In genomic region chr15:67834593-67835348, GRCh38 we compare ENCODE assay signal across 8 cellular contexts. TPM values are rescaled to one million over a fixed set of nuclear protein-coding genes. Genes with fewer than 3 reads are reported as not detected.
DNase-seq lines count a peak whose midpoint lies in the region; ATAC-seq lines count a peak whose summit lies in the region.

No MANE protein-coding gene starts in this region.

- peaks cover 67% of the 10 kb centered on the region for H3K27me3 Mint-ChIP-seq in activated T-cell treated with anti-CD3 and anti-CD28 coated beads, Interleukin-2, amount 50 U/mL, for 72 hours (ENCODE audit: low read depth)
- H3K27me3 Mint-ChIP-seq in stimulated activated naive CD8-positive, alpha-beta T cell treated with anti-CD3 and anti-CD28 coated beads, Interleukin-15, amount 100 ng/mL, for 72 hours, result peaks cover 86% of the 10 kb centered on the region

- no peak overlapping the region for H3K27ac Mint-ChIP-seq in activated T-cell treated with anti-CD3 and anti-CD28 coated beads, Interleukin-2, amount 50 U/mL, for 72 hours
- H3K27ac Mint-ChIP-seq in stimulated activated naive CD8-positive, alpha-beta T cell treated with anti-CD3 and anti-CD28 coated beads, Interleukin-15, amount 100 ng/mL, for 72 hours, result no peak overlapping the region

- H3K4me3 Mint-ChIP-seq in activated T-cell treated with anti-CD3 and anti-CD28 coated beads, Interleukin-2, amount 50 U/mL, for 72 hours, result peak overlapping the region; percentile 61 to 84
- peak overlapping the region; percentile 73 to 88 for H3K4me3 Mint-ChIP-seq in stimulated activated naive CD8-positive, alpha-beta T cell treated with anti-CD3 and anti-CD28 coated beads, Interleukin-15, amount 100 ng/mL, for 72 hours

- peaks cover 0 to under 1% of the 10 kb centered on the region in 2 donors for H3K36me3 Mint-ChIP-seq in activated T-cell treated with anti-CD3 and anti-CD28 coated beads, Interleukin-2, amount 50 U/mL, for 72 hours (ENCODE audit: insufficient read depth in 2 of 2)

- H3K4me1 Mint-ChIP-seq in activated T-cell treated with anti-CD3 and anti-CD28 coated beads, Interleukin-2, amount 50 U/mL, for 72 hours (ENCODE audit: low read depth), result peaks cover 39% of the 10 kb centered on the region
- peaks cover 72% of the 10 kb centered on the region for H3K4me1 Mint-ChIP-seq in stimulated activated naive CD8-positive, alpha-beta T cell treated with anti-CD3 and anti-CD28 coated beads, Interleukin-15, amount 100 ng/mL, for 72 hours

- peak; percentile 28 for DNase-seq in activated CD4-positive, alpha-beta T cell treated with anti-CD3 and anti-CD28 coated beads for 48 hours
- DNase-seq in activated CD4-positive, alpha-beta T cell treated with anti-CD3 and anti-CD28 coated beads, Interleukin-2, amount 50 U/mL, for 1 hour, result no peak
- DNase-seq in activated T-cell treated with anti-CD3 and anti-CD28 coated beads, Interleukin-2, amount 50 U/mL, for 72 hours, result peak in 1 of 2 donors; percentile 14
- DNase-seq in left kidney (ENCODE audit: low read depth, low spot score), result peak; percentile 67
- DNase-seq in stimulated activated naive CD8-positive, alpha-beta T cell treated with anti-CD3 and anti-CD28 coated beads, Interleukin-15, amount 100 ng/mL, for 72 hours, result peak in 1 of 2 donors; percentile 14
- no peak for DNase-seq in DMS153 (lab: John Stamatoyannopoulos, UW)
- no peak for DNase-seq in kidney glomerular epithelial cell (lab: John Stamatoyannopoulos, UW)
- DNase-seq in superior temporal gyrus (ENCODE audit: extremely low spot score), result no peak

- H3K9me3 Mint-ChIP-seq in activated T-cell treated with anti-CD3 and anti-CD28 coated beads, Interleukin-2, amount 50 U/mL, for 72 hours, result no peaks in the 10 kb centered on the region
- H3K9me3 Mint-ChIP-seq in stimulated activated naive CD8-positive, alpha-beta T cell treated with anti-CD3 and anti-CD28 coated beads, Interleukin-15, amount 100 ng/mL, for 72 hours, result no peaks in the 10 kb centered on the region

- peak in 1 of 2 donors; percentile 2 for ATAC-seq in activated T-cell treated with anti-CD3 and anti-CD28 coated beads, Interleukin-2, amount 50 U/mL, for 72 hours (replicated peaks in 1 of 2)
- no peak for ATAC-seq in stimulated activated naive CD8-positive, alpha-beta T cell treated with anti-CD3 and anti-CD28 coated beads, Interleukin-15, amount 100 ng/mL, for 72 hours

RNA-seq across cellular contexts. Expression of gene RNU6-1, which starts 5.1 kb away (rescaled TPM):
- not detected for total RNA-seq in activated T-cell treated with anti-CD3 and anti-CD28 coated beads, Interleukin-2, amount 50 U/mL, for 72 hours

RNA-seq across cellular contexts. Expression of gene SKOR1, which starts 9.5 kb away (rescaled TPM):
- under 1 TPM; 0.31 to 0.95 TPM for total RNA-seq in activated T-cell treated with anti-CD3 and anti-CD28 coated beads, Interleukin-2, amount 50 U/mL, for 72 hours

Comparison
In these comparisons a context has a peak if more than half of its experiments do, and no peak if none do; other contexts are left out.
1. DNase-seq: peak in activated CD4-positive, alpha-beta T cell treated with anti-CD3 and anti-CD28 coated beads for 48 hours (single experiment) and left kidney (single experiment); none in activated CD4-positive, alpha-beta T cell treated with anti-CD3 and anti-CD28 coated beads, Interleukin-2, amount 50 U/mL, for 1 hour (single experiment), DMS153 (single experiment), kidney glomerular epithelial cell (single experiment) and superior temporal gyrus (single experiment).